Comparison of ENCODE assay signal across 12 cellular contexts in the genomic region with DNA sequence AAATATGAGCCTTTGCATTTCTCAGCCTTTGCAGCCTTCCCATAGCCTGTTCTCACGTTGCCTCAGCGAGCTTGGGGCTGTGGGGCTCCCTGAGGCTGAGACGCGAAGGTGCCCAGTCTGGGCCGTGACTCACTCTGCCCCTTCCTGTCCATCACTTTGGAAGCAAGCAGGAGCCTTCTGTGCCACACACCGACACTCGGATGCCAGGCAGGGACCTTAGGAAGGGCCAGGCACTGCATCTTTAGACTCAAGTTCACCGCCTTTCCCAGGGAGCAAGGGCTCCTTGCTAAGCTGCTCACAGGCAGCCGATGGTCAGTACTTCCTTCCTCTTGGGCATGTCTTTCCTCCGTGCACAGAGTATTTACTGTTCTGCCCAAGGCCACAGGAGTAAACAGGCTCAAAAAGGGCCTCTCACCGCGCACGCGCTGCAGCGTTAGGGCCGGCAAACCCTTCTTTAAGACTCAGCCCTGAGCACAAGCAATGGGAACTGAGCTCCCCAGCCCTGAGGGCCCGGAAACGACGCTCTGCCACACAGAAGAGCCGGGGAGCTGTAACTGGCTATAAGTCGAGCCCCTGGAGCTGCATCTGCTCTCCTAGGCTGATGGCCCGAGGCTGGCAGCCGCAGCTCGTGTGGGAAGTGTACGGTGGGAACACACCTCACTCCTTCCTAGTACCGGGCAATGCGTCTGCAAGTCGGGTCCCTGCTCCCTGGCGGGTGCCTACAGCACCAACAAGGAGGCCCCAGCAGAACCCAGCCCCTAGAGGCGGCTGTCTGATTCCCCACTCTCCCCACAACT. TPM values are rescaled to one million over a fixed set of nuclear protein-coding genes. Genes with fewer than 3 reads are reported as not detected.
DNase-seq lines count a peak whose midpoint lies in the region; ATAC-seq and TF ChIP-seq lines count a peak whose summit lies in the region.
"Had no signal": no experiment of that assay in that cellular context is flagged by ENCODE, and none has a peak within 500 bp of the region (broad histone marks: within the 10 kb centered on the region; RNA-seq: fewer than 3 reads in every experiment).

No MANE protein-coding gene starts in this region.

- 34 to 54% (median 41%) methylated on average over 9 to 30 of the region's 30 CpGs for WGBS in adrenal gland, 4 donors
- 72% methylated on average over 30 of the region's 30 CpGs for WGBS in right cardiac atrium
- WGBS in stomach, 5 donors, result 21 to 53% (median 35%) methylated on average over 21 to 30 of the region's 30 CpGs

- DNase-seq in H7, result peak; percentile 58
- peak; percentile 54 to 84 (median 71) for DNase-seq in adrenal gland
- DNase-seq in right cardiac atrium, result peak in 2 of 3 donors; percentile 48 to 49
- DNase-seq in stomach, result peak; percentile 71
- no peak for DNase-seq in NCI-H146 treated with DMSO at 0.1 percent for 48 hours (lab: John Stamatoyannopoulos, UW; ENCODE audit: unreplicated experiment)
- no peak for DNase-seq in activated gamma-delta T cell treated with Interleukin-2 at 50 U/mL for 16 hours
- DNase-seq in hippocampal formation (lab: John Stamatoyannopoulos, UW), result no peak
- DNase-seq: NCI-H1930; NCI-H82; stimulated activated CD4-positive, alpha-beta T cell treated with anti-CD3 and anti-CD28 coated beads, Interleukin-2, amount 100 ng/mL, for 48 hours; stimulated activated naive CD4-positive, alpha-beta T cell had no signal

- intact Hi-C loops in adrenal gland (cut with DNase I) (no loop called here), right cardiac atrium (cut with DNase I) (loop anchor here in 3 of 4 donors (5.0 to 10.0 kb wide), 2 partner anchors 51 to 53 kb away; no protein-coding TSS in a partner anchor), stomach (cut with DNase I; ENCODE audit: low total_unique reads) (loop anchor here (10.0 kb wide), 1 partner anchor 51 kb away; no protein-coding TSS in a partner anchor)

- H3K4me3 ChIP-seq in H7 (ENCODE audit: insufficient read depth, low read depth, low read length), result no peak overlapping the region
- no peak overlapping the region for H3K4me3 ChIP-seq in adrenal gland
- H3K4me3 ChIP-seq in right cardiac atrium (ENCODE audit: low read length), result no peak overlapping the region
- H3K4me3 ChIP-seq in stomach, result no peak overlapping the region

- H3K9me3 ChIP-seq in adrenal gland (replicated peaks in 1 of 3) (no peaks in the 10 kb centered on the region), right cardiac atrium (ENCODE audit: control insufficient read depth, low read length) (no peaks in the 10 kb centered on the region), stomach (no peaks in the 10 kb centered on the region)

- peak in 1 of 2 donors; percentile 46 for TF ChIP-seq POLR2A in adrenal gland (IDR thresholded peaks at IDR 0.05)
- TF ChIP-seq POLR2A in stomach (IDR thresholded peaks at IDR 0.05), result no peak

- no peak for ATAC-seq in right cardiac atrium
- ATAC-seq in GM21786 (IDR thresholded peaks at IDR 0.05; ENCODE audit: unreplicated experiment), result no peak

- H3K4me1 ChIP-seq in adrenal gland (replicated peaks in 1 of 2) (peaks cover 32 to 63% of the 10 kb centered on the region in 2 donors), right cardiac atrium (ENCODE audit: control insufficient read depth, insufficient read depth, low read length) (peaks cover 32% of the 10 kb centered on the region), stomach (peaks cover 59 to 95% (median 83%) of the 10 kb centered on the region in 4 donors)

- no peak for TF ChIP-seq EP300 in stomach (IDR thresholded peaks at IDR 0.05)

- H3K27ac ChIP-seq in adrenal gland (peak overlapping the region; percentile 4 to 96 (median 74)), right cardiac atrium (ENCODE audit: low read length) (no peak overlapping the region), stomach (peak overlapping the region; percentile 86 to 91 (median 89))

- peaks cover 13% of the 10 kb centered on the region for H3K36me3 ChIP-seq in H7 (replicated peaks; ENCODE audit: control insufficient read depth, insufficient read depth, low read length)
- peaks cover 0 to 62% of the 10 kb centered on the region in 2 donors for H3K36me3 ChIP-seq in adrenal gland (replicated peaks in 1 of 2)
- H3K36me3 ChIP-seq in stomach, result peaks cover 47 to 97% (median 92%) of the 10 kb centered on the region in 4 donors

- TF ChIP-seq CTCF in adrenal gland (IDR thresholded peaks at IDR 0.05), result no peak
- TF ChIP-seq CTCF in stomach (IDR thresholded peaks at IDR 0.05), result no peak

- H3K27me3 ChIP-seq in H7 (ENCODE audit: control insufficient read depth, insufficient read depth, low read length), result no peaks in the 10 kb centered on the region
- H3K27me3 ChIP-seq in adrenal gland, result no peaks in the 10 kb centered on the region
- H3K27me3 ChIP-seq in right cardiac atrium (ENCODE audit: control insufficient read depth, insufficient read depth), result no peaks in the 10 kb centered on the region
- no peaks in the 10 kb centered on the region for H3K27me3 ChIP-seq in stomach

RNA-seq across cellular contexts. Expression of a gene that starts 7.2 kb away (rescaled TPM):
- total RNA-seq in H7 (2014; rRNA removed; shearing (Covaris generic)), result 20.8 and 31.0 TPM in 2 replicates
- total RNA-seq in adrenal gland (10 to 100 TPM; 13.7 to 49.0 (median 15.2) TPM), right cardiac atrium (10 to 100 TPM; 13.9 to 16.1 (median 14.4) TPM), stomach (10 to 100 TPM in 2 of 5 donors, 1 to 10 TPM in 2, under 1 TPM in 1; 0.29 to 22.6 (median 8.9) TPM)
- polyA plus RNA-seq in adrenal gland (10 to 100 TPM in 1 of 3 donors, 1 to 10 TPM in 2; 7.8 to 17.8 (median 8.4) TPM), right cardiac atrium (14.2 TPM), stomach (1 to 10 TPM; 7.3 to 9.5 (median 8.6) TPM)

RNA-seq across cellular contexts. Expression of a gene that starts 24.6 kb away (rescaled TPM):
- total RNA-seq in H7 (2014; rRNA removed; shearing (Covaris generic)), result 127 and 142 TPM in 2 replicates
- total RNA-seq in adrenal gland (10 to 100 TPM in 7 of 8 donors, 1 to 10 TPM in 1; 8.3 to 24.7 (median 14.4) TPM), right cardiac atrium (10 to 100 TPM; 14.7 to 21.8 (median 17.3) TPM), stomach (10 to 100 TPM; 21.0 to 47.8 (median 26.9) TPM)
- polyA plus RNA-seq in adrenal gland (1 to 10 TPM; 3.9 to 9.6 (median 5.7) TPM), right cardiac atrium (11.6 TPM), stomach (10 to 100 TPM; 17.9 to 33.8 (median 23.2) TPM)

Comparison
In these comparisons a context has a peak if more than half of its experiments do, and no peak if none do; other contexts are left out.
1. DNase-seq: peak in H7 (single experiment), adrenal gland (7 of 7), right cardiac atrium (2 of 3) and stomach (single experiment); none in NCI-H146 treated with DMSO at 0.1 percent for 48 hours (single experiment), activated gamma-delta T cell treated with Interleukin-2 at 50 U/mL for 16 hours (single experiment) and hippocampal formation (0 of 2).
2. intact Hi-C loops: an anchor here in right cardiac atrium (5.0 to 10.0 kb wide) and stomach (10.0 kb wide); none called in adrenal gland.